1 cellular context compared by ENCODE assay signal in genomic region chr3:30258426-30259392, GRCh38.
TF ChIP-seq lines count a peak whose summit lies in the region.

No MANE protein-coding gene starts in this region.

TF ChIP-seq in HepG2, 621 proteins besides CTCF, POLR2A, EP300 and RAD21 (continued from another document and continues in another):
- TF ChIP-seq FOSL2 (CRISPR knock-in tag; IDR thresholded peaks at IDR 0.05) (peak; percentile 97), FOSL1 (CRISPR knock-in tag; IDR thresholded peaks at IDR 0.05; ENCODE audit: borderline replicate concordance) (peak; percentile 81; the same call in 1 of the 2 replicates), KLF13 (CRISPR knock-in tag; IDR thresholded peaks at IDR 0.05) (no peak), PCBP2 (optimal IDR thresholded peaks at IDR 0.05; ENCODE audit: low read depth, low read length, poor library complexity, severe bottlenecking) (no peak), LBX2 (CRISPR knock-in tag; IDR thresholded peaks at IDR 0.05; ENCODE audit: borderline replicate concordance) (no peak), TBX3 (IDR thresholded peaks at IDR 0.05; ENCODE audit: borderline replicate concordance) (peak; percentile 97), FOXM1 (CRISPR knock-in tag; IDR thresholded peaks at IDR 0.05) (no peak), ZFP91 (CRISPR knock-in tag; IDR thresholded peaks at IDR 0.05; ENCODE audit: borderline replicate concordance) (peak; percentile 32; the same call in 1 of the 2 replicates), POGZ (CRISPR knock-in tag; IDR thresholded peaks at IDR 0.05) (peak; percentile 97), ELK4 (CRISPR knock-in tag; IDR thresholded peaks at IDR 0.05; ENCODE audit: borderline replicate concordance) (no peak), ZBTB43 (CRISPR knock-in tag; conservative IDR thresholded peaks at IDR 0.05) (peak; percentile 99), ZNF513 (CRISPR knock-in tag; conservative IDR thresholded peaks at IDR 0.05) (no peak), MEF2D (CRISPR knock-in tag; IDR thresholded peaks at IDR 0.05) (peak; percentile 94; the same call in 1 of the 2 replicates), ZC3H4 (CRISPR knock-in tag; IDR thresholded peaks at IDR 0.05; ENCODE audit: borderline replicate concordance) (no peak), ZBTB42 (CRISPR knock-in tag; IDR thresholded peaks at IDR 0.05) (no peak), ZNF234 (CRISPR knock-in tag; conservative IDR thresholded peaks at IDR 0.05) (no peak), HOMEZ (CRISPR knock-in tag; IDR thresholded peaks at IDR 0.05; ENCODE audit: low read depth) (peak; percentile 98), ZNF710 (CRISPR knock-in tag; IDR thresholded peaks at IDR 0.05; ENCODE audit: borderline replicate concordance) (peak; percentile 97), ZBTB3 (CRISPR knock-in tag; IDR thresholded peaks at IDR 0.05; ENCODE audit: borderline replicate concordance, low read depth) (0 out of 2 replicates have a peak, but pooled peaks have one; percentile 25), KDM3A (CRISPR knock-in tag; IDR thresholded peaks at IDR 0.05; ENCODE audit: low read depth) (peak; percentile 85; the same call in 1 of the 2 replicates), ZNF598 (CRISPR knock-in tag; IDR thresholded peaks at IDR 0.05; ENCODE audit: borderline replicate concordance) (no peak), ZFP90 (CRISPR knock-in tag; IDR thresholded peaks at IDR 0.05; ENCODE audit: borderline replicate concordance) (peak; percentile 30; the same call in 1 of the 2 replicates), GFI1 (CRISPR knock-in tag; IDR thresholded peaks at IDR 0.05; ENCODE audit: borderline replicate concordance) (peak; percentile 98), ZNF232 (CRISPR knock-in tag; IDR thresholded peaks at IDR 0.05; ENCODE audit: borderline replicate concordance) (peak; percentile 77; the same call in 1 of the 2 replicates), ATF7-NPFF (CRISPR knock-in tag; IDR thresholded peaks at IDR 0.05; ENCODE audit: low read depth) (peak; percentile 54; the same call in 1 of the 2 replicates), ZUFSP (CRISPR knock-in tag; IDR thresholded peaks at IDR 0.05; ENCODE audit: borderline replicate concordance) (no peak), BCL6 (CRISPR knock-in tag; IDR thresholded peaks at IDR 0.05) (peak; percentile 95), RXRA (CRISPR knock-in tag; IDR thresholded peaks at IDR 0.05) (peak; percentile 90; the same call in 1 of the 2 replicates), ZNF792 (CRISPR knock-in tag; IDR thresholded peaks at IDR 0.05) (peak; percentile 73), ZNF746 (CRISPR knock-in tag; IDR thresholded peaks at IDR 0.05) (peak; percentile 84; the same call in 1 of the 2 replicates), MTF1 (CRISPR knock-in tag; IDR thresholded peaks at IDR 0.05) (no peak; the same call in 1 of the 2 replicates), MED1 (CRISPR knock-in tag; IDR thresholded peaks at IDR 0.05) (peak; percentile 100), SNAPC2 (CRISPR knock-in tag; IDR thresholded peaks at IDR 0.05) (no peak; the same call in 1 of the 2 replicates), ZNF460 (CRISPR knock-in tag; IDR thresholded peaks at IDR 0.05; ENCODE audit: borderline replicate concordance) (peak; percentile 34; the same call in 1 of the 2 replicates), ZFYVE20 (CRISPR knock-in tag; IDR thresholded peaks at IDR 0.05; ENCODE audit: borderline replicate concordance, low read depth) (no peak), ZNF557 (CRISPR knock-in tag; IDR thresholded peaks at IDR 0.05) (0 out of 2 replicates have a peak, but pooled peaks have one; percentile 50), ZNF512 (CRISPR knock-in tag; IDR thresholded peaks at IDR 0.05) (no peak), ZBTB4 (CRISPR knock-in tag; IDR thresholded peaks at IDR 0.05; ENCODE audit: borderline replicate concordance) (no peak), GMEB1 (CRISPR knock-in tag; IDR thresholded peaks at IDR 0.05; ENCODE audit: borderline replicate concordance) (peak; percentile 59; the same call in 1 of the 2 replicates), SMARCC2 (IDR thresholded peaks at IDR 0.05) (peak; percentile 86; the same call in 1 of the 2 replicates)
